In the genomic region with DNA sequence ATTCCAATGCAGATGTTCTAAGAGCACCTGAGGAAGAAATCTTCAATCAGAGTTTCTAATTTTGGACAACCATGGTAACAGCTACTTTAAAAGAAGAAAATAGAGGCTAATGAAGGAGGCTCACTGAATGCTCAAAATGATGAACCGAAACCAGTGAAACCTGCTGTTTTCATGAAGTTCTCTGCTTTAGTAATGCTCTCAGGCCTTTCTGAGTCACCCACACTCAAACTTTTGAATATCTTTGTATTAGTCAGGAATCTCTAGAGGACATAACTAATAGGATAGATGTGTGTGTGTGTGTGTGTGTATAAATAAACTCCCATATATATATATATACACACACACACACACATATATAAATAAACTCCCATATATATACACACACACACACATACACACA, we compare ENCODE assay signal across 15 cellular contexts.
DNase-seq lines count a peak whose midpoint lies in the region; ATAC-seq and TF ChIP-seq lines count a peak whose summit lies in the region.
"Had no signal": no experiment of that assay in that cellular context is flagged by ENCODE, and none has a peak within 500 bp of the region (broad histone marks: within the 10 kb centered on the region; RNA-seq: fewer than 3 reads in every experiment).

No MANE protein-coding gene starts in this region.

- H3K9me3 Mint-ChIP-seq in GM23338 = no peaks in the 10 kb centered on the region
- H3K9me3 Mint-ChIP-seq in activated CD8-positive, alpha-beta T cell treated with anti-CD3 and anti-CD28 coated beads for 36 hours = peaks cover 5% of the 10 kb centered on the region

- H3K27me3 Mint-ChIP-seq in GM23338 (ENCODE audit: insufficient read depth, low read depth, poor library complexity) = no peaks in the 10 kb centered on the region
- no peaks in the 10 kb centered on the region for H3K27me3 Mint-ChIP-seq in activated CD8-positive, alpha-beta T cell treated with anti-CD3 and anti-CD28 coated beads for 36 hours
- H3K27me3 Mint-ChIP-seq: activated naive CD8-positive, alpha-beta T cell treated with anti-CD3 and anti-CD28 coated beads, Interleukin-2, amount 10 ng/mL, durations not matched to agents 7 days and 5 days; B cell had no signal

- no peaks in the 10 kb centered on the region for H3K4me1 ChIP-seq in GM23338 (ENCODE audit: insufficient read depth)
- H3K4me1 ChIP-seq: colonic mucosa, stomach had no signal

- H3K79me2 ChIP-seq in GM23338 (replicated peaks; ENCODE audit: insufficient read depth) = no peaks in the 10 kb centered on the region

- H3F3A ChIP-seq in GM23338 (replicated peaks; ENCODE audit: low read depth) = no peaks in the 10 kb centered on the region

- H3K27ac ChIP-seq in GM23338 (ENCODE audit: low read depth) = no peak overlapping the region
- H3K27ac ChIP-seq: colonic mucosa, stomach had no signal

- no peak for DNase-seq in GM23338 (ENCODE audit: low spot score)
- DNase-seq in fibroblast of peridontal ligament (ENCODE audit: extremely low read depth) = peak; percentile 6
- no peak for DNase-seq in stimulated activated CD4-positive, alpha-beta T cell treated with anti-CD3 and anti-CD28 coated beads, Interleukin-2, amount 100 ng/mL, for 24 hours
- no peak for DNase-seq in posterior vena cava (ENCODE audit: low spot score)
- DNase-seq in activated CD8-positive, alpha-beta T cell treated with anti-CD3 and anti-CD28 coated beads for 36 hours = no peak
- DNase-seq in NCI-H2107 (lab: John Stamatoyannopoulos, UW) = no peak
- DNase-seq: activated naive CD8-positive, alpha-beta T cell treated with anti-CD3 and anti-CD28 coated beads, Interleukin-2, amount 10 ng/mL, durations not matched to agents 7 days and 5 days; colonic mucosa; foreskin melanocyte; NCI-H524 treated with DMSO at 0.1 percent for 48 hours; Right ventricle myocardium superior; stomach had no signal

- no peaks in the 10 kb centered on the region for H3K36me3 ChIP-seq in GM23338 (ENCODE audit: insufficient read depth)
- H3K36me3 ChIP-seq: colonic mucosa, stomach had no signal

- H3K4me2 ChIP-seq in GM23338 = no peak overlapping the region

- H3K4me3 Mint-ChIP-seq in GM23338 = no peak overlapping the region
- no peak overlapping the region for H3K4me3 Mint-ChIP-seq in activated CD8-positive, alpha-beta T cell treated with anti-CD3 and anti-CD28 coated beads for 36 hours
- H3K4me3 Mint-ChIP-seq: activated naive CD8-positive, alpha-beta T cell treated with anti-CD3 and anti-CD28 coated beads, Interleukin-2, amount 10 ng/mL, durations not matched to agents 7 days and 5 days; B cell had no signal

- CTCF ChIA-PET in activated CD8-positive, alpha-beta T cell treated with anti-CD3 and anti-CD28 coated beads for 36 hours (lab: Charles Lee) = no interaction called here

- H4K20me1 ChIP-seq in GM23338 (replicated peaks; ENCODE audit: insufficient read depth) = no peaks in the 10 kb centered on the region

- H3K27ac Mint-ChIP-seq in GM23338 = no peak overlapping the region
- H3K27ac Mint-ChIP-seq in activated CD8-positive, alpha-beta T cell treated with anti-CD3 and anti-CD28 coated beads for 36 hours = no peak overlapping the region
- H3K27ac Mint-ChIP-seq: activated naive CD8-positive, alpha-beta T cell treated with anti-CD3 and anti-CD28 coated beads, Interleukin-2, amount 10 ng/mL, durations not matched to agents 7 days and 5 days; B cell had no signal

- no peaks in the 10 kb centered on the region for H3K27me3 ChIP-seq in GM23338 (ENCODE audit: insufficient read depth)
- H3K27me3 ChIP-seq: colonic mucosa, stomach had no signal

- TF ChIP-seq CTCF in GM23338 (conservative IDR thresholded peaks at IDR 0.05; ENCODE audit: low read depth in 2 of 2) = no peak
- TF ChIP-seq CTCF in activated CD8-positive, alpha-beta T cell treated with anti-CD3 and anti-CD28 coated beads for 36 hours (IDR thresholded peaks at IDR 0.05) = no peak

- no peak overlapping the region for H3K4me3 ChIP-seq in GM23338
- H3K4me3 ChIP-seq: colonic mucosa, stomach had no signal

- peak; percentile 91 for ATAC-seq in GM18858 (IDR thresholded peaks at IDR 0.05; ENCODE audit: unreplicated experiment)
- ATAC-seq in GM23338 = no peak
- ATAC-seq in HG03439 (IDR thresholded peaks at IDR 0.05; ENCODE audit: unreplicated experiment) = peak; percentile 87
- ATAC-seq in activated CD8-positive, alpha-beta T cell treated with anti-CD3 and anti-CD28 coated beads for 36 hours = no peak

- POLR2A ChIA-PET in activated CD8-positive, alpha-beta T cell treated with anti-CD3 and anti-CD28 coated beads for 36 hours (lab: Charles Lee) = no interaction called here

- intact Hi-C loops in posterior vena cava (cut with DNase I) = no loop called here
- intact Hi-C loops in activated CD8-positive, alpha-beta T cell treated with anti-CD3 and anti-CD28 coated beads for 36 hours (cut with micrococcal nuclease) = no loop called here

- no peaks in the 10 kb centered on the region for H3K9me2 ChIP-seq in GM23338 (ENCODE audit: insufficient read depth)

- no peaks in the 10 kb centered on the region for H3K36me3 Mint-ChIP-seq in GM23338 (ENCODE audit: low read depth)
- no peaks in the 10 kb centered on the region for H3K36me3 Mint-ChIP-seq in activated CD8-positive, alpha-beta T cell treated with anti-CD3 and anti-CD28 coated beads for 36 hours (ENCODE audit: low read depth)
- H3K36me3 Mint-ChIP-seq: activated naive CD8-positive, alpha-beta T cell treated with anti-CD3 and anti-CD28 coated beads, Interleukin-2, amount 10 ng/mL, durations not matched to agents 7 days and 5 days had no signal

- no peaks in the 10 kb centered on the region for H3K4me1 Mint-ChIP-seq in GM23338
- H3K4me1 Mint-ChIP-seq in activated CD8-positive, alpha-beta T cell treated with anti-CD3 and anti-CD28 coated beads for 36 hours (ENCODE audit: low read depth) = no peaks in the 10 kb centered on the region
- H3K4me1 Mint-ChIP-seq: activated naive CD8-positive, alpha-beta T cell treated with anti-CD3 and anti-CD28 coated beads, Interleukin-2, amount 10 ng/mL, durations not matched to agents 7 days and 5 days; B cell had no signal

- H2AFZ ChIP-seq in GM23338 = peak overlapping the region; percentile 21; the same call in 1 of the 2 replicates

TF ChIP-seq in GM23338, 12 proteins besides CTCF, POLR2A, EP300 and RAD21 (continues in another document):
- TF ChIP-seq, protein P1, sequence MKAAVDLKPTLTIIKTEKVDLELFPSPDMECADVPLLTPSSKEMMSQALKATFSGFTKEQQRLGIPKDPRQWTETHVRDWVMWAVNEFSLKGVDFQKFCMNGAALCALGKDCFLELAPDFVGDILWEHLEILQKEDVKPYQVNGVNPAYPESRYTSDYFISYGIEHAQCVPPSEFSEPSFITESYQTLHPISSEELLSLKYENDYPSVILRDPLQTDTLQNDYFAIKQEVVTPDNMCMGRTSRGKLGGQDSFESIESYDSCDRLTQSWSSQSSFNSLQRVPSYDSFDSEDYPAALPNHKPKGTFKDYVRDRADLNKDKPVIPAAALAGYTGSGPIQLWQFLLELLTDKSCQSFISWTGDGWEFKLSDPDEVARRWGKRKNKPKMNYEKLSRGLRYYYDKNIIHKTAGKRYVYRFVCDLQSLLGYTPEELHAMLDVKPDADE (IDR thresholded peaks at IDR 0.05) = no peak
- TF ChIP-seq REST (IDR thresholded peaks at IDR 0.05; ENCODE audit: unreplicated experiment) = no peak

Comparison
In these comparisons a context has a peak if more than half of its experiments do, and no peak if none do; other contexts are left out.
1. ATAC-seq: peak in GM18858 (single experiment) and HG03439 (single experiment); none in GM23338 (single experiment) and activated CD8-positive, alpha-beta T cell treated with anti-CD3 and anti-CD28 coated beads for 36 hours (single experiment).